ENCODE assay signal across 25 cellular contexts in genomic region chr7:139852482-139852845, GRCh38.
"Had no signal": no experiment of that assay in that cellular context is flagged by ENCODE, and none has a peak within 500 bp of the region (broad histone marks: within the 10 kb centered on the region; RNA-seq: fewer than 3 reads in every experiment).

No MANE protein-coding gene starts in this region.

- H3K4me2 ChIP-seq: hepatocyte, neural progenitor cell had no signal

- H3K27ac Mint-ChIP-seq: activated naive CD8-positive, alpha-beta T cell; brain; neural progenitor cell; stimulated activated effector memory CD8-positive, alpha-beta T cell treated with anti-CD3 and anti-CD28 coated beads, Interleukin-12 subunit alpha, Interleukin-12 subunit beta, amount 100 ng/mL, for 72 hours; stimulated activated naive CD8-positive, alpha-beta T cell treated with anti-CD3 and anti-CD28 coated beads, Interleukin-15, Interleukin-2, amounts not matched to agents 100 ng/mL and 50 ng/mL, for 24 hours had no signal

- H3K27me3 ChIP-seq: hepatocyte, neural progenitor cell, upper lobe of left lung, vagina had no signal

- H3K9me3 Mint-ChIP-seq: neural progenitor cell; stimulated activated naive CD8-positive, alpha-beta T cell treated with anti-CD3 and anti-CD28 coated beads, Interleukin-15, Interleukin-2, amounts not matched to agents 100 ng/mL and 50 ng/mL, for 24 hours had no signal

- H3K27me3 Mint-ChIP-seq: activated naive CD8-positive, alpha-beta T cell; naive thymus-derived CD4-positive, alpha-beta T cell; stimulated activated naive CD8-positive, alpha-beta T cell treated with anti-CD3 and anti-CD28 coated beads, Interleukin-15, Interleukin-2, amounts not matched to agents 100 ng/mL and 50 ng/mL, for 24 hours had no signal

- H3K4me1 Mint-ChIP-seq: brain, neural progenitor cell had no signal

- H3K36me3 ChIP-seq: neural progenitor cell, upper lobe of left lung, vagina had no signal

- H2AFZ ChIP-seq: hepatocyte, neural progenitor cell had no signal

- ATAC-seq: esophagus mucosa; left colon; naive thymus-derived CD4-positive, alpha-beta T cell; sciatic nerve; stimulated activated effector memory CD8-positive, alpha-beta T cell treated with anti-CD3 and anti-CD28 coated beads, Interleukin-12 subunit alpha, Interleukin-12 subunit beta, amount 100 ng/mL, for 72 hours had no signal

- H3K9ac ChIP-seq: neural progenitor cell had no signal

- DNase-seq: activated CD4-positive, alpha-beta T cell treated with anti-CD3 and anti-CD28 coated beads for 4 hours; activated CD4-positive, alpha-beta T cell treated with anti-CD3 and anti-CD28 coated beads, Interleukin-2, amount 50 U/mL, for 4 hours; activated effector memory CD4-positive, alpha-beta T cell treated with Interleukin-2 at 50 U/mL for 16 hours; activated naive CD4-positive, alpha-beta T cell treated with Interleukin-2 at 50 U/mL for 16 hours; aorta; kidney; left colon; midbrain; naive thymus-derived CD4-positive, alpha-beta T cell; posterior cingulate gyrus; small intestine; stimulated activated CD4-positive, alpha-beta T cell treated with anti-CD3 and anti-CD28 coated beads, Interleukin-4, amount 100 ng/mL, for 24 hours; substantia nigra; T-helper 1 cell; upper lobe of left lung had no signal

- H3K4me3 ChIP-seq: coronary artery, hepatocyte, neural progenitor cell, upper lobe of left lung, vagina had no signal

- H3K4me3 Mint-ChIP-seq: activated naive CD8-positive, alpha-beta T cell; brain; naive thymus-derived CD4-positive, alpha-beta T cell; neural progenitor cell; stimulated activated effector memory CD8-positive, alpha-beta T cell treated with anti-CD3 and anti-CD28 coated beads, Interleukin-12 subunit alpha, Interleukin-12 subunit beta, amount 100 ng/mL, for 72 hours; stimulated activated naive CD8-positive, alpha-beta T cell treated with anti-CD3 and anti-CD28 coated beads, Interleukin-15, Interleukin-2, amounts not matched to agents 100 ng/mL and 50 ng/mL, for 24 hours had no signal

- H3K27ac ChIP-seq: hepatocyte, neural progenitor cell, vagina had no signal

- H3K9me3 ChIP-seq: upper lobe of left lung, vagina had no signal

- H3K36me3 Mint-ChIP-seq: activated naive CD8-positive, alpha-beta T cell; brain; neural progenitor cell; stimulated activated effector memory CD8-positive, alpha-beta T cell treated with anti-CD3 and anti-CD28 coated beads, Interleukin-12 subunit alpha, Interleukin-12 subunit beta, amount 100 ng/mL, for 72 hours had no signal
